In genomic region chr1:151510957-151511635, GRCh38 we compare ENCODE assay signal across 8 cellular contexts. TPM values are rescaled to one million over a fixed set of nuclear protein-coding genes. Genes with fewer than 3 reads are reported as not detected.
DNase-seq lines count a peak whose midpoint lies in the region; ATAC-seq and TF ChIP-seq lines count a peak whose summit lies in the region.

TSS of gene CGN (plus strand) at chr1:151511387. CDS start at chr1:151518520, 7,133 bp downstream.

- WGBS in liver = under 1% methylated on average over 68 of the region's 68 CpGs

- intact Hi-C loops in dendritic cell treated with granulocyte-macrophage colony-stimulating factor and Interleukin-4, amounts not matched to agents 40 ng/mL and 50 ng/mL, for 4 days (cut with micrococcal nuclease) = no loop called here

- H3K4me1 Mint-ChIP-seq in dendritic cell treated with granulocyte-macrophage colony-stimulating factor and Interleukin-4, amounts not matched to agents 40 ng/mL and 50 ng/mL, for 4 days (ENCODE audit: low read depth) = peaks cover 36% of the 10 kb centered on the region

- TF ChIP-seq CTCF in liver (IDR thresholded peaks at IDR 0.05; ENCODE audit: low read depth, low read length, missing input control) = no peak

- peak within 1 kb of the TSS; percentile 81 for H3K4me3 ChIP-seq in ACC112 (ENCODE audit: low read depth, low read length)
- peak within 1 kb of the TSS; percentile 69 to 78 (median 72) for H3K4me3 ChIP-seq in liver (ENCODE audit: low read depth in 1 of 3, low read length in 3 of 3)

- no peaks in the 10 kb centered on the region for H3K9me3 ChIP-seq in liver (ENCODE audit: control insufficient read depth in 4 of 4, low read length in 3 of 4)

- H3K36me3 ChIP-seq in ACC112 (ENCODE audit: insufficient read depth, low read length) (no peaks in the 10 kb centered on the region), liver (ENCODE audit: control insufficient read depth in 4 of 4, insufficient read depth in 3 of 4, low read depth in 1 of 4, low read length in 3 of 4) (no peaks in the 10 kb centered on the region)

- H3K79me2 ChIP-seq in ACC112 (ENCODE audit: control insufficient read depth, insufficient read depth, low read length, unreplicated experiment) = no peaks in the 10 kb centered on the region

- H3K9me3 Mint-ChIP-seq in dendritic cell treated with granulocyte-macrophage colony-stimulating factor and Interleukin-4, amounts not matched to agents 40 ng/mL and 50 ng/mL, for 4 days = no peaks in the 10 kb centered on the region

- H3K9ac ChIP-seq in liver (ENCODE audit: low read depth in 1 of 2, low read length in 2 of 2) = peak within 1 kb of the TSS; percentile 51 to 76

- peak within 1 kb of the TSS; percentile 43 for H3K27ac Mint-ChIP-seq in dendritic cell treated with granulocyte-macrophage colony-stimulating factor and Interleukin-4, amounts not matched to agents 40 ng/mL and 50 ng/mL, for 4 days

- H3K27ac ChIP-seq in ACC112 (ENCODE audit: low read depth, low read length) = no peak within 1 kb of the TSS
- peak within 1 kb of the TSS; percentile 94 to 96 for H3K27ac ChIP-seq in liver (ENCODE audit: low read depth in 1 of 2, low read length in 2 of 2)

- peak within 1 kb of the TSS; percentile 21 for H2AFZ ChIP-seq in ACC112 (ENCODE audit: low read length, unreplicated experiment)

- DNase-seq in NCI-H526 (lab: John Stamatoyannopoulos, UW) = peak; percentile 98 to 100
- peak; percentile 54 to 72 for DNase-seq in activated CD4-positive, alpha-beta T cell treated with anti-CD3 and anti-CD28 coated beads, Interleukin-2, amount 50 U/mL, for 24 hours (ENCODE audit: low read depth in 1 of 2, low spot score in 1 of 2)
- DNase-seq in stimulated activated CD4-positive, alpha-beta T cell treated with anti-CD3 and anti-CD28 coated beads, Interleukin-2, amount 100 ng/mL, for 4 hours (ENCODE audit: low read depth) = peak; percentile 80

- peaks cover 59% of the 10 kb centered on the region for H3K27me3 Mint-ChIP-seq in dendritic cell treated with granulocyte-macrophage colony-stimulating factor and Interleukin-4, amounts not matched to agents 40 ng/mL and 50 ng/mL, for 4 days

- H3K36me3 Mint-ChIP-seq in dendritic cell treated with granulocyte-macrophage colony-stimulating factor and Interleukin-4, amounts not matched to agents 40 ng/mL and 50 ng/mL, for 4 days (ENCODE audit: low read depth) = no peaks in the 10 kb centered on the region

- H3K27me3 ChIP-seq in ACC112 (ENCODE audit: insufficient read depth, low read length) (peaks cover 26% of the 10 kb centered on the region), liver (ENCODE audit: control insufficient read depth in 4 of 4, insufficient read depth in 4 of 4, low read length in 3 of 4) (no peaks in the 10 kb centered on the region)

- peak in 1 of 2 donors; percentile 28 for TF ChIP-seq RAD21 in liver (IDR thresholded peaks at IDR 0.05)

- ATAC-seq in GM19035 (IDR thresholded peaks at IDR 0.05; ENCODE audit: unreplicated experiment) (peak; percentile 86), HG03460 (IDR thresholded peaks at IDR 0.05; ENCODE audit: unreplicated experiment) (peak; percentile 78)

- H3K4me3 Mint-ChIP-seq in dendritic cell treated with granulocyte-macrophage colony-stimulating factor and Interleukin-4, amounts not matched to agents 40 ng/mL and 50 ng/mL, for 4 days = peak within 1 kb of the TSS; percentile 77

- peaks cover 10% of the 10 kb centered on the region for H3K4me1 ChIP-seq in ACC112 (ENCODE audit: control insufficient read depth, insufficient read depth, low read length, unreplicated experiment)
- peaks cover 4 to 56% (median 30%) of the 10 kb centered on the region in 4 donors for H3K4me1 ChIP-seq in liver (ENCODE audit: control insufficient read depth in 4 of 4, insufficient read depth in 4 of 4, low read length in 3 of 4)

TF ChIP-seq in liver, 16 proteins besides CTCF, POLR2A, EP300 and RAD21:
- TF ChIP-seq TAF1 (conservative IDR thresholded peaks at IDR 0.05) = no peak
- no peak for TF ChIP-seq GABPA (IDR thresholded peaks at IDR 0.05 in 1 of 2, conservative IDR thresholded peaks at IDR 0.05 in 1 of 2)
- no peak for TF ChIP-seq ATF3 (IDR thresholded peaks at IDR 0.05)
- TF ChIP-seq ZBTB33 (IDR thresholded peaks at IDR 0.05) = no peak
- no peak for TF ChIP-seq FOXA2 (IDR thresholded peaks at IDR 0.05)
- TF ChIP-seq NR2F2 (IDR thresholded peaks at IDR 0.05) = no peak
- no peak for TF ChIP-seq HNF4G (IDR thresholded peaks at IDR 0.05)
- TF ChIP-seq SP1 (IDR thresholded peaks at IDR 0.05) = peak; percentile 59
- TF ChIP-seq EGR1 (IDR thresholded peaks at IDR 0.05; ENCODE audit: low read depth in 2 of 2) = peak; percentile 64 to 70
- no peak for TF ChIP-seq JUND (IDR thresholded peaks at IDR 0.05)
- TF ChIP-seq RXRA (IDR thresholded peaks at IDR 0.05) = no peak
- TF ChIP-seq HNF4A (conservative IDR thresholded peaks at IDR 0.05) = peak in 1 of 2 donors; percentile 29
- no peak for TF ChIP-seq FOXA1 (IDR thresholded peaks at IDR 0.05)
- no peak for TF ChIP-seq MAX (IDR thresholded peaks at IDR 0.05)
- no peak for TF ChIP-seq YY1 (IDR thresholded peaks at IDR 0.05)
- TF ChIP-seq REST (IDR thresholded peaks at IDR 0.05) = peak; percentile 62

RNA-seq across cellular contexts. Expression of gene CGN, which starts in this region (rescaled TPM):
- total RNA-seq in liver = 10 to 100 TPM; 16.9 to 48.9 TPM
- polyA plus RNA-seq in liver = 10 to 100 TPM; 19.3 to 19.5 TPM
